ENCODE assay signal across 27 cellular contexts in the genomic region with DNA sequence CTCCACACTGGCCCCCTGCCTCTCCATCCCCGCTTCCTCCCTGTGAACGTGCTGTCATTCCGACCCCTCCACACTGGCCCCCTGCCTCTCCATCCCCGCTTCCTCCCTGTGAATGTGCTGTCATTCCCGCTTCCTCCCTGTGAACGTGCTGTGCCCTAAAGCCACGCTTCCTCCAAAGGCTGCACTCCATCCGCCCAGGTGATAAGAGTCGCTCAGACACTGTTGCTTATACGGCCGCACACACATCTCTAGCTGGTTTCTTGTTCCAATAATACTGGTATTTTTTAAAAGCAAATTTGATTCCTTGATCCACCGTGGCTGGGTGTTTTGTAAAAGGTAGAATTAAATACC. TPM values are rescaled to one million over a fixed set of nuclear protein-coding genes. Genes with fewer than 3 reads are reported as not detected.
A peak's percentile ranks its signal among the peaks of the same experiment; 100 is the strongest.
DNase-seq lines count a peak whose midpoint lies in the region; ATAC-seq, FAIRE-seq and TF ChIP-seq lines count a peak whose summit lies in the region.
"Had no signal": no experiment of that assay in that cellular context is flagged by ENCODE, and none has a peak within 500 bp of the region (broad histone marks: within the 10 kb centered on the region; RNA-seq: fewer than 3 reads in every experiment).

No MANE protein-coding gene starts in this region.

- no peak overlapping the region for H2BK15ac ChIP-seq in neuronal stem cell (ENCODE audit: low read length)

- H3K9me3 ChIP-seq in A673 (ENCODE audit: low read depth, low read length, poor library complexity, severe bottlenecking), result no peaks in the 10 kb centered on the region
- no peaks in the 10 kb centered on the region for H3K9me3 ChIP-seq in RWPE2 (ENCODE audit: severe bottlenecking)
- H3K9me3 ChIP-seq in keratinocyte (ENCODE audit: control insufficient read depth, low read depth, low read length), result no peaks in the 10 kb centered on the region
- peaks cover 0 to 4% of the 10 kb centered on the region in 2 donors for H3K9me3 ChIP-seq in neuronal stem cell (replicated peaks in 1 of 2; ENCODE audit: control insufficient read depth in 2 of 2, insufficient read depth in 1 of 2, low read depth in 1 of 2, low read length in 2 of 2)
- H3K9me3 ChIP-seq in gastroesophageal sphincter, result peaks cover 0 to 18% (median 0%) of the 10 kb centered on the region in 3 donors

- no peak overlapping the region for H2BK120ac ChIP-seq in neuronal stem cell (ENCODE audit: low read depth, low read length)

- H3K23ac ChIP-seq in neuronal stem cell (ENCODE audit: low read depth, low read length, poor library complexity), result peak overlapping the region; percentile 82

- peak; percentile 69 for FAIRE-seq in keratinocyte (lab: Jason Lieb, UNC)
- FAIRE-seq: G401.6, GM12892 had no signal

- H3K79me1 ChIP-seq in neuronal stem cell (ENCODE audit: low read depth, low read length), result no peaks in the 10 kb centered on the region

- no peak overlapping the region for H4K91ac ChIP-seq in neuronal stem cell (ENCODE audit: low read depth, low read length, poor library complexity)

- peak overlapping the region; percentile 89 for H2AK5ac ChIP-seq in neuronal stem cell (ENCODE audit: low read depth, low read length)

- H2AFZ ChIP-seq in keratinocyte (ENCODE audit: control insufficient read depth, low read length) (peak overlapping the region; percentile 8), neuronal stem cell (ENCODE audit: low read length) (no peak overlapping the region)

- H3K4me1 ChIP-seq in A673 (ENCODE audit: insufficient read depth, low read length, poor library complexity, severe bottlenecking) (peaks cover 46% of the 10 kb centered on the region), RWPE2 (ENCODE audit: insufficient read depth, poor library complexity, severe bottlenecking) (peaks cover 14% of the 10 kb centered on the region), keratinocyte (ENCODE audit: control insufficient read depth, extremely low read depth, insufficient read depth, low read length) (peaks cover 53% of the 10 kb centered on the region), neuronal stem cell (ENCODE audit: control insufficient read depth in 2 of 2, insufficient read depth in 1 of 2, low read depth in 1 of 2, low read length in 2 of 2) (peaks cover 2 to 12% of the 10 kb centered on the region in 2 donors), gastroesophageal sphincter (no peaks in the 10 kb centered on the region)

- H3K14ac ChIP-seq in neuronal stem cell (ENCODE audit: low read length), result peak overlapping the region; percentile 5

- H3K9me1 ChIP-seq in keratinocyte (ENCODE audit: control insufficient read depth, extremely low read depth, insufficient read depth, low read length), result no peaks in the 10 kb centered on the region

- DNase-seq in A673 (ENCODE audit: low spot score) (no peak), RWPE2 (ENCODE audit: low spot score) (peak; percentile 38), keratinocyte (ENCODE audit: low read depth, low spot score) (no peak), neuronal stem cell (ENCODE audit: low spot score) (no peak)
- no peak for DNase-seq in stimulated activated CD4-positive, alpha-beta T cell treated with anti-CD3 and anti-CD28 coated beads, Interleukin-12 subunit alpha, Interleukin-12 subunit beta, amount 100 ng/mL, for 4 hours
- DNase-seq: 8988T; Calu3; DMS153; HCEC 1CT; Kasumi-1; NCI-H1694; NCI-H2081; NCI-H2171; NCI-H345; NCI-H524; NCI-H774; NK-92 treated with Interleukin-12 subunit alpha and Interleukin-12 subunit beta, amount 100 ng/mL, for 24 hours; SJCRH30 had no signal

- no CpG with 5 or more reads among the region's 12 CpGs for WGBS in neuronal stem cell (ENCODE audit: extremely low coverage in 2 of 2, insufficient read length in 2 of 2, insufficient replicate concordance in 1 of 2), 2 donors
- WGBS in gastroesophageal sphincter (ENCODE audit: low coverage in 1 of 2), 2 donors, result 31 to 38% methylated on average over 11 to 12 of the region's 12 CpGs

- POLR2A ChIA-PET in A673 (lab: Charles Lee; ENCODE audit: low non-redundant PET), result no interaction called here

- no peak for TF ChIP-seq EP300 in gastroesophageal sphincter (IDR thresholded peaks at IDR 0.05)

- TF ChIP-seq POLR2A in gastroesophageal sphincter (IDR thresholded peaks at IDR 0.05), result no peak

- peaks cover 13% of the 10 kb centered on the region for H3K79me2 ChIP-seq in keratinocyte (ENCODE audit: control insufficient read depth, insufficient read depth, low read length)

- CTCF ChIA-PET in A673 (lab: Charles Lee), result no interaction called here

- H3K36me3 ChIP-seq in A673 (ENCODE audit: insufficient read depth, low read length, poor library complexity, severe bottlenecking) (no peaks in the 10 kb centered on the region), RWPE2 (ENCODE audit: low read depth) (no peaks in the 10 kb centered on the region), keratinocyte (ENCODE audit: control insufficient read depth in 2 of 2, extremely low read depth in 1 of 2, insufficient read depth in 2 of 2, low read length in 2 of 2) (no peaks in the 10 kb centered on the region), neuronal stem cell (replicated peaks in 1 of 2; ENCODE audit: control insufficient read depth in 2 of 2, insufficient read depth in 2 of 2, low read length in 2 of 2) (no peaks in the 10 kb centered on the region), gastroesophageal sphincter (no peaks in the 10 kb centered on the region)
- H3K36me3 ChIP-seq: SJCRH30 had no signal

- H3K27me3 ChIP-seq in A673 (replicated peaks; ENCODE audit: insufficient read depth, low read depth, low read length, poor library complexity) (no peaks in the 10 kb centered on the region), RWPE2 (ENCODE audit: insufficient read depth, poor library complexity, severe bottlenecking) (no peaks in the 10 kb centered on the region), keratinocyte (ENCODE audit: control insufficient read depth, extremely low read depth, insufficient read depth, low read length) (no peaks in the 10 kb centered on the region), neuronal stem cell (ENCODE audit: control insufficient read depth in 3 of 3, insufficient read depth in 3 of 3, low read depth in 1 of 3, low read length in 3 of 3) (peaks cover 0 to 13% (median 0%) of the 10 kb centered on the region in 3 experiments), gastroesophageal sphincter (peaks cover 50% of the 10 kb centered on the region)
- H3K27me3 ChIP-seq: SJCRH30 had no signal

- ATAC-seq in RWPE2 (ENCODE audit: low read depth) (no peak), GM18870 (IDR thresholded peaks at IDR 0.05; ENCODE audit: unreplicated experiment) (no peak), gastroesophageal sphincter (no peak)
- ATAC-seq: Panc1 had no signal

- H3K4ac ChIP-seq in neuronal stem cell (ENCODE audit: low read length), result peak overlapping the region; percentile 44

- no peak overlapping the region for H3K18ac ChIP-seq in neuronal stem cell (ENCODE audit: low read length)

- H2BK12ac ChIP-seq in neuronal stem cell (ENCODE audit: low read length), result no peak overlapping the region

- H4K8ac ChIP-seq in neuronal stem cell (ENCODE audit: low read depth, low read length), result no peak overlapping the region

- no TSS peak for BruUV-seq in A673 (replicated peaks; lab: Mats Ljungman, UMichigan)

- H3K9ac ChIP-seq in keratinocyte (ENCODE audit: control insufficient read depth, extremely low read depth, insufficient read depth, low read length), result peak overlapping the region; percentile 63
- no peak overlapping the region for H3K9ac ChIP-seq in neuronal stem cell (ENCODE audit: low read depth, low read length, poor library complexity)

- H3K4me2 ChIP-seq in keratinocyte (ENCODE audit: control insufficient read depth, extremely low read depth, insufficient read depth, low read depth, low read length) (peak overlapping the region; percentile 89), neuronal stem cell (ENCODE audit: insufficient read depth, low read length, poor library complexity, severe bottlenecking) (no peak overlapping the region)

- peak overlapping the region; percentile 73 for H3K27ac ChIP-seq in A673 (ENCODE audit: low read depth, low read length, poor library complexity, severe bottlenecking)
- no peak overlapping the region for H3K27ac ChIP-seq in RWPE2 (ENCODE audit: poor library complexity, severe bottlenecking)
- H3K27ac ChIP-seq in keratinocyte (ENCODE audit: control insufficient read depth, insufficient read depth, low read length), result peak overlapping the region; percentile 33
- H3K27ac ChIP-seq in neuronal stem cell (replicated peaks; ENCODE audit: low read length), result no peak overlapping the region
- H3K27ac ChIP-seq in gastroesophageal sphincter, result no peak overlapping the region
- H3K27ac ChIP-seq: C4-2B, SJCRH30 had no signal

- H3K4me3 ChIP-seq in A673 (ENCODE audit: low read depth, low read length, poor library complexity, severe bottlenecking) (peak overlapping the region; percentile 53), RWPE2 (ENCODE audit: severe bottlenecking) (no peak overlapping the region), keratinocyte (ENCODE audit: control insufficient read depth in 2 of 3, extremely low read depth in 1 of 3, insufficient read depth in 2 of 3, low read depth in 1 of 3, low read length in 3 of 3) (peak overlapping the region in 2 of 3 experiments; percentile 47 to 51), neuronal stem cell (ENCODE audit: low read length in 2 of 2) (no peak overlapping the region), gastroesophageal sphincter (no peak overlapping the region)
- H3K4me3 ChIP-seq: SJCRH30 had no signal

- dilution Hi-C loops in keratinocyte (cut with MboI; ENCODE audit: extremely low pct_ligation_motif_present, low sequenced_read_pairs), result no loop called here

- no peak overlapping the region for H2BK5ac ChIP-seq in neuronal stem cell (ENCODE audit: low read length)

- H4K20me1 ChIP-seq in keratinocyte (ENCODE audit: control insufficient read depth, extremely low read depth, insufficient read depth, low read length), result no peaks in the 10 kb centered on the region

- TF ChIP-seq CTCF in A673 (conservative IDR thresholded peaks at IDR 0.05; ENCODE audit: low read depth, low read length) (no peak), RWPE2 (IDR thresholded peaks at IDR 0.05; ENCODE audit: poor library complexity, severe bottlenecking) (no peak), keratinocyte (optimal IDR thresholded peaks at IDR 0.05 in 1 of 3, IDR thresholded peaks at IDR 0.05 in 1 of 3, conservative IDR thresholded peaks at IDR 0.05 in 1 of 3; ENCODE audit: extremely low read depth in 1 of 3, insufficient read depth in 2 of 3, low read length in 3 of 3) (no peak), gastroesophageal sphincter (IDR thresholded peaks at IDR 0.05) (no peak)

- intact Hi-C loops in A673 (cut with micrococcal nuclease; ENCODE audit: unreplicated experiment), result loop anchor here (5.0 kb wide), 1 partner anchor 182 kb away; no protein-coding TSS in a partner anchor

RNA-seq across cellular contexts. Expression of a gene that starts 39.3 kb away (rescaled TPM):
- 8.3 and 12.4 TPM in 2 replicates for total RNA-seq in A673 (2021)
- polyA plus RNA-seq in keratinocyte, result 0.07 to 0.12 TPM in 2 of 3 replicates, not detected in the other
- not detected for polyA plus RNA-seq in keratinocyte (2011; ENCODE audit: low read depth)
- polyA plus RNA-seq in keratinocyte (2011; cell fraction: cytosol; rRNA removed), result 0.01 and 0.06 TPM in 2 replicates
- polyA plus RNA-seq in keratinocyte (2011; cell fraction: nucleus; rRNA removed), result 0.10 and 0.20 TPM in 2 replicates
- 0.07 TPM in 1 of 2 replicates, not detected in the other for polyA plus RNA-seq in keratinocyte (2012; ENCODE audit: low replicate concordance)
- 0.20 TPM in 1 of 3 replicates, not detected in the others for polyA minus RNA-seq in keratinocyte
- not detected for polyA minus RNA-seq in keratinocyte (2011; cell fraction: cytosol; rRNA and poly(A)+ RNA removed)
- polyA minus RNA-seq in keratinocyte (2011; cell fraction: nucleus; rRNA and poly(A)+ RNA removed), result not detected in 2 replicates
- polyA plus RNA-seq in neuronal stem cell (2013, experiment 1 of 2), result 0.04 TPM
- 0.04 TPM for polyA plus RNA-seq in neuronal stem cell (2013, experiment 2 of 2)
- not detected for total RNA-seq in gastroesophageal sphincter
- total RNA-seq: Calu3; CD8-positive, alpha-beta memory T cell; MCF 10A; SJCRH30 had no signal
- polyA plus RNA-seq: AG04450 had no signal

RNA-seq across cellular contexts. Expression of a gene that starts 51.0 kb away (rescaled TPM):
- total RNA-seq in A673 (2021) (204 and 212 TPM in 2 replicates), gastroesophageal sphincter (10 to 100 TPM; 48.3 to 93.4 (median 83.9) TPM)
- 82.0 to 114 TPM (median 106 TPM) in 3 replicates for polyA plus RNA-seq in keratinocyte
- 44.9 TPM for polyA plus RNA-seq in keratinocyte (2011; ENCODE audit: low read depth)
- 65.3 and 72.5 TPM in 2 replicates for polyA plus RNA-seq in keratinocyte (2011; cell fraction: cytosol; rRNA removed)
- polyA plus RNA-seq in keratinocyte (2011; cell fraction: nucleus; rRNA removed), result 241 and 269 TPM in 2 replicates
- polyA plus RNA-seq in keratinocyte (2012; ENCODE audit: low replicate concordance), result 51.6 and 64.6 TPM in 2 replicates
- polyA minus RNA-seq in keratinocyte, result 47.3 to 114 TPM (median 111 TPM) in 3 replicates
- polyA minus RNA-seq in keratinocyte (2011; cell fraction: cytosol; rRNA and poly(A)+ RNA removed), result 58.9 TPM
- polyA minus RNA-seq in keratinocyte (2011; cell fraction: nucleus; rRNA and poly(A)+ RNA removed), result 66.2 and 111 TPM in 2 replicates
- polyA plus RNA-seq in neuronal stem cell (2013, experiment 1 of 2), result 48.4 TPM
- polyA plus RNA-seq in neuronal stem cell (2013, experiment 2 of 2), result 50.1 TPM

RNA-seq across cellular contexts. Expression of a gene that starts 53.7 kb away (rescaled TPM):
- total RNA-seq in A673 (2021) (not detected in 2 replicates), gastroesophageal sphincter (not detected)
- polyA plus RNA-seq in keratinocyte, result not detected in 3 replicates
- not detected for polyA plus RNA-seq in keratinocyte (2011; ENCODE audit: low read depth)
- polyA plus RNA-seq in keratinocyte (2011; cell fraction: cytosol; rRNA removed), result not detected in 2 replicates
- not detected in 2 replicates for polyA plus RNA-seq in keratinocyte (2011; cell fraction: nucleus; rRNA removed)
- not detected in 2 replicates for polyA plus RNA-seq in keratinocyte (2012; ENCODE audit: low replicate concordance)
- not detected in 3 replicates for polyA minus RNA-seq in keratinocyte
- polyA minus RNA-seq in keratinocyte (2011; cell fraction: cytosol; rRNA and poly(A)+ RNA removed), result not detected
- polyA minus RNA-seq in keratinocyte (2011; cell fraction: nucleus; rRNA and poly(A)+ RNA removed), result not detected in 2 replicates
- not detected for polyA plus RNA-seq in neuronal stem cell (2013, experiment 1 of 2)
- not detected for polyA plus RNA-seq in neuronal stem cell (2013, experiment 2 of 2)
- total RNA-seq: Calu3; CD8-positive, alpha-beta memory T cell; MCF 10A; SJCRH30 had no signal
- polyA plus RNA-seq: AG04450; CD8-positive, alpha-beta memory T cell had no signal

Comparison
In these comparisons a context has a peak if more than half of its experiments do, and no peak if none do; other contexts are left out.
1. H3K27ac ChIP-seq: peak in A673 (single experiment) and keratinocyte (single experiment); none in RWPE2 (single experiment), neuronal stem cell (single experiment) and gastroesophageal sphincter (0 of 4).
2. H3K4me3 ChIP-seq: peak in A673 (single experiment) and keratinocyte (2 of 3); none in RWPE2 (single experiment), neuronal stem cell (0 of 2) and gastroesophageal sphincter (0 of 2).